In the genomic region with DNA sequence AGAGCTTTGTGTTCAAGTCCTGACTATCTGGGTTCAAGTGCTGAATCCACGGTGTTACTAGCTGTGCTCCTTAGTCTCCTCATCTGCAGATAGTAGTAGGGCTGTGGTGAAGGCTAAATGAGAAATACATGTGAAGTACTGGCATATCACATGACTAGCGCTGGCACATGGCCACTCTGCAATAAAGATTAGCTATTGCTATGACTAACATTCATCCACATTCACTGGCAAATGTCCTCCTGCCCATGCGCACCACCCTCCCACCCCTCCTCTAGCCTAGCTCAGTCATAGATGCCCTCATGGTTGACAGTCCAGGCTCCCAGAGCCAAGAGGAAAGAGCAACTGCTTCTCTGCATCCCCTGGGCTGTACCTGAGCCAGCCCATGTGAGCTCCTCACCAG, we compare ENCODE assay signal across 1 cellular context.
TF ChIP-seq lines count a peak whose summit lies in the region.

No MANE protein-coding gene starts in this region.

TF ChIP-seq in H1, 55 proteins besides CTCF, POLR2A, EP300 and RAD21:
- TF ChIP-seq SIN3A (conservative IDR thresholded peaks at IDR 0.05 in 1 of 2, IDR thresholded peaks at IDR 0.05 in 1 of 2; ENCODE audit: low read depth in 1 of 2, low read length in 2 of 2): no peak
- TF ChIP-seq ZNF274 (IDR thresholded peaks at IDR 0.05; ENCODE audit: borderline replicate concordance, extremely low read depth, low read length): no peak
- no peak for TF ChIP-seq ASH2L (IDR thresholded peaks at IDR 0.05; ENCODE audit: low read length)
- no peak for TF ChIP-seq POLR2AphosphoS5 (IDR thresholded peaks at IDR 0.05; ENCODE audit: low read depth, low read length)
- TF ChIP-seq, protein P1, sequence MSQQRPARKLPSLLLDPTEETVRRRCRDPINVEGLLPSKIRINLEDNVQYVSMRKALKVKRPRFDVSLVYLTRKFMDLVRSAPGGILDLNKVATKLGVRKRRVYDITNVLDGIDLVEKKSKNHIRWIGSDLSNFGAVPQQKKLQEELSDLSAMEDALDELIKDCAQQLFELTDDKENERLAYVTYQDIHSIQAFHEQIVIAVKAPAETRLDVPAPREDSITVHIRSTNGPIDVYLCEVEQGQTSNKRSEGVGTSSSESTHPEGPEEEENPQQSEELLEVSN (IDR thresholded peaks at IDR 0.05): no peak
- no peak for TF ChIP-seq GTF2F1 (IDR thresholded peaks at IDR 0.05; ENCODE audit: borderline replicate concordance, low read depth, low read length)
- TF ChIP-seq TAF7 (optimal IDR thresholded peaks at IDR 0.05; ENCODE audit: borderline replicate concordance, low read depth, low read length): no peak
- TF ChIP-seq RXRA (IDR thresholded peaks at IDR 0.05; ENCODE audit: insufficient read depth, low read depth, low read length): no peak
- TF ChIP-seq, protein P2, sequence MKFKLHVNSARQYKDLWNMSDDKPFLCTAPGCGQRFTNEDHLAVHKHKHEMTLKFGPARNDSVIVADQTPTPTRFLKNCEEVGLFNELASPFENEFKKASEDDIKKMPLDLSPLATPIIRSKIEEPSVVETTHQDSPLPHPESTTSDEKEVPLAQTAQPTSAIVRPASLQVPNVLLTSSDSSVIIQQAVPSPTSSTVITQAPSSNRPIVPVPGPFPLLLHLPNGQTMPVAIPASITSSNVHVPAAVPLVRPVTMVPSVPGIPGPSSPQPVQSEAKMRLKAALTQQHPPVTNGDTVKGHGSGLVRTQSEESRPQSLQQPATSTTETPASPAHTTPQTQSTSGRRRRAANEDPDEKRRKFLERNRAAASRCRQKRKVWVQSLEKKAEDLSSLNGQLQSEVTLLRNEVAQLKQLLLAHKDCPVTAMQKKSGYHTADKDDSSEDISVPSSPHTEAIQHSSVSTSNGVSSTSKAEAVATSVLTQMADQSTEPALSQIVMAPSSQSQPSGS (IDR thresholded peaks at IDR 0.05; ENCODE audit: low read length): no peak
- TF ChIP-seq POU5F1 (IDR thresholded peaks at IDR 0.05; ENCODE audit: low read depth, low read length): no peak
- no peak for TF ChIP-seq CHD2 (IDR thresholded peaks at IDR 0.05; ENCODE audit: low read length)
- no peak for TF ChIP-seq SIRT6 (IDR thresholded peaks at IDR 0.05; ENCODE audit: low read length)
- TF ChIP-seq SP2 (IDR thresholded peaks at IDR 0.05; ENCODE audit: low read length): no peak
- no peak for TF ChIP-seq RFX5 (IDR thresholded peaks at IDR 0.05; ENCODE audit: borderline replicate concordance, low read depth, low read length)
- TF ChIP-seq, protein P3, sequence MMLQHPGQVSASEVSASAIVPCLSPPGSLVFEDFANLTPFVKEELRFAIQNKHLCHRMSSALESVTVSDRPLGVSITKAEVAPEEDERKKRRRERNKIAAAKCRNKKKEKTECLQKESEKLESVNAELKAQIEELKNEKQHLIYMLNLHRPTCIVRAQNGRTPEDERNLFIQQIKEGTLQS (IDR thresholded peaks at IDR 0.05; ENCODE audit: insufficient read depth, low read depth, low read length): no peak
- TF ChIP-seq, protein P4, sequence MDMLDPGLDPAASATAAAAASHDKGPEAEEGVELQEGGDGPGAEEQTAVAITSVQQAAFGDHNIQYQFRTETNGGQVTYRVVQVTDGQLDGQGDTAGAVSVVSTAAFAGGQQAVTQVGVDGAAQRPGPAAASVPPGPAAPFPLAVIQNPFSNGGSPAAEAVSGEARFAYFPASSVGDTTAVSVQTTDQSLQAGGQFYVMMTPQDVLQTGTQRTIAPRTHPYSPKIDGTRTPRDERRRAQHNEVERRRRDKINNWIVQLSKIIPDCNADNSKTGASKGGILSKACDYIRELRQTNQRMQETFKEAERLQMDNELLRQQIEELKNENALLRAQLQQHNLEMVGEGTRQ (IDR thresholded peaks at IDR 0.05; ENCODE audit: low read length): no peak
- no peak for TF ChIP-seq CTBP2 (IDR thresholded peaks at IDR 0.05; ENCODE audit: borderline replicate concordance, insufficient read depth, insufficient read length, low read length)
- no peak for TF ChIP-seq CHD1 (IDR thresholded peaks at IDR 0.05; ENCODE audit: low read depth, low read length)
- TF ChIP-seq TBP (IDR thresholded peaks at IDR 0.05; ENCODE audit: low read depth, low read length): no peak
